Comparison of ENCODE assay signal across 8 cellular contexts in the genomic region with DNA sequence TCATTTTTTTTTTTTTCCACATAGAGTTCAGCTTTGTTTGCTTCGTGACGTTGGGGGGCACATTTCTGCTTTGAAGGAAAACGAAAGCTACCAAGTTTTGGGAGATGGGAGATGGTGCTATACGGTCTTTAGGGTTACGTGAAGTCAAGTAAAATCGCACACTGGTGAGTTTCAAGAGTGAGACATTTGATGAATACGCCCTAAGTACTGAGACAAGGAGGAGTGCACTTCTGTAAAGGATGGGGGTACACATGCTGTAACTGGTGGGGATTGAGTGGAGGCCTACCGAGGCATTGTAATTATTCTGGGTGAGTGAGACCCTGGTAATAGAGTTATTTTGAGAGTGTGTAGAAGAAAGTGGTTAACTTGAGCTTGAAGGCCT. TPM values are rescaled to one million over a fixed set of nuclear protein-coding genes. Genes with fewer than 3 reads are reported as not detected.
DNase-seq lines count a peak whose midpoint lies in the region; ATAC-seq and TF ChIP-seq lines count a peak whose summit lies in the region.

No MANE protein-coding gene starts in this region.

- H3K4me1 Mint-ChIP-seq in stimulated activated naive CD8-positive, alpha-beta T cell treated with anti-CD3 and anti-CD28 coated beads, Interleukin-15, Interleukin-2, amounts not matched to agents 100 ng/mL and 50 ng/mL, for 24 hours (ENCODE audit: low read depth): peaks cover 55% of the 10 kb centered on the region

- H3K27me3 Mint-ChIP-seq in stimulated activated naive CD8-positive, alpha-beta T cell treated with anti-CD3 and anti-CD28 coated beads, Interleukin-15, Interleukin-2, amounts not matched to agents 100 ng/mL and 50 ng/mL, for 24 hours: no peaks in the 10 kb centered on the region

- H3K36me3 ChIP-seq in ascending aorta: no peaks in the 10 kb centered on the region

- peak overlapping the region; percentile 99 for H3K27ac Mint-ChIP-seq in stimulated activated naive CD8-positive, alpha-beta T cell treated with anti-CD3 and anti-CD28 coated beads, Interleukin-15, Interleukin-2, amounts not matched to agents 100 ng/mL and 50 ng/mL, for 24 hours

- H3K4me3 ChIP-seq in HL-60 (replicated peaks; ENCODE audit: insufficient read depth, low read length) (peak overlapping the region; percentile 56), ascending aorta (peak overlapping the region; percentile 47 to 79), iPS-18c (ENCODE audit: insufficient read depth, low read depth, low read length) (peak overlapping the region; percentile 48)

- DNase-seq in Ammon's horn (ENCODE audit: low spot score): peak; percentile 8
- no peak for DNase-seq in HL-60 (ENCODE audit: low read depth in 1 of 2, low spot score in 1 of 2)
- DNase-seq in ascending aorta (ENCODE audit: low spot score in 2 of 2): no peak
- DNase-seq in activated CD4-positive, alpha-beta T cell treated with anti-CD3 and anti-CD28 coated beads, Interleukin-2, amount 50 U/mL, for 48 hours: no peak

- H3K9me3 ChIP-seq in ascending aorta: no peaks in the 10 kb centered on the region
- H3K9me3 ChIP-seq in iPS-18c (ENCODE audit: control insufficient read depth, insufficient read depth, low read length): no peaks in the 10 kb centered on the region

- peaks cover 17% of the 10 kb centered on the region for H3K36me3 Mint-ChIP-seq in stimulated activated naive CD8-positive, alpha-beta T cell treated with anti-CD3 and anti-CD28 coated beads, Interleukin-15, Interleukin-2, amounts not matched to agents 100 ng/mL and 50 ng/mL, for 24 hours (ENCODE audit: low read depth)

- intact Hi-C loops in ascending aorta (cut with DNase I): loop anchor here (2.0 to 5.0 kb wide), 2 partner anchors 55 to 82 kb away; no protein-coding TSS in a partner anchor

- H3K27ac ChIP-seq in HL-60 (replicated peaks): peak overlapping the region; percentile 96
- H3K27ac ChIP-seq in ascending aorta: peak overlapping the region; percentile 75 to 80

- H3K4me3 Mint-ChIP-seq in stimulated activated naive CD8-positive, alpha-beta T cell treated with anti-CD3 and anti-CD28 coated beads, Interleukin-15, Interleukin-2, amounts not matched to agents 100 ng/mL and 50 ng/mL, for 24 hours: peak overlapping the region; percentile 99

- TF ChIP-seq CTCF in HL-60 (IDR thresholded peaks at IDR 0.05; ENCODE audit: insufficient read depth, low read length) (no peak), ascending aorta (IDR thresholded peaks at IDR 0.05) (no peak)

- H3K27me3 ChIP-seq in HL-60 (ENCODE audit: insufficient read depth, poor library complexity, severe bottlenecking) (no peaks in the 10 kb centered on the region), ascending aorta (no peaks in the 10 kb centered on the region)

- H3K4me1 ChIP-seq in ascending aorta: no peaks in the 10 kb centered on the region

- H3K9me3 Mint-ChIP-seq in stimulated activated naive CD8-positive, alpha-beta T cell treated with anti-CD3 and anti-CD28 coated beads, Interleukin-15, Interleukin-2, amounts not matched to agents 100 ng/mL and 50 ng/mL, for 24 hours: no peaks in the 10 kb centered on the region

- ATAC-seq in HG03432 (IDR thresholded peaks at IDR 0.05; ENCODE audit: unreplicated experiment) (no peak), HG03439 (IDR thresholded peaks at IDR 0.05; ENCODE audit: unreplicated experiment) (no peak)

RNA-seq across cellular contexts. Expression of gene SH3BGRL, which starts 0.5 kb away (rescaled TPM):
- total RNA-seq in ascending aorta: 91.9 TPM

RNA-seq across cellular contexts. Expression of gene HMGN5, which starts 0.7 kb away (rescaled TPM):
- not detected for total RNA-seq in ascending aorta
